15 cellular contexts compared by ENCODE assay signal in the genomic region with DNA sequence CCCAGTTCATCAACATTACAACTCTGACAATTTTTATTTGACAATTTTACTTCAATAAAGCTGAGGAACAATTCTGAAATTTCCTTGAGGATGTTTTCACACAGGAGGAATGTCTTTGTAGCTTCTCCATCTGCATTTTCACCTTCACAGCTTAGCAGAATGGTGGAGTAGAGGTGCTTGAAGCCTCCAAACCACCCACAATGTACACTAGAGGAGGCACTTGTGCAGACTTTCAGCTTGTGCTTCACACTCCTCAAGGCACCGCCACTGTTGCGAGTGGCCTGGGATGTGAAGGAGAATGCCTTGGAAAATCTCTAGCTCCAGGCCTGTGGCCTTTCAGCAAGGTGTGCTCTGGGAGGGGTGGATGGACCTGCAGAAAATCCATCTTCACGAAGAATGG.
"Had no signal": no experiment of that assay in that cellular context is flagged by ENCODE, and none has a peak within 500 bp of the region (broad histone marks: within the 10 kb centered on the region; RNA-seq: fewer than 3 reads in every experiment).

No MANE protein-coding gene starts in this region.

- ATAC-seq: activated T-helper 17 cell treated with anti-CD3 and anti-CD28 coated beads, Interleukin-2, amount 50 U/mL, for 72 hours; lower lobe of right lung had no signal

- H3K36me3 ChIP-seq: lower lobe of right lung, neutrophil, right atrium auricular region, tibial artery, vagina had no signal

- H3K27ac ChIP-seq: lower lobe of right lung, neutrophil, right atrium auricular region, skin epidermis, tibial artery, vagina had no signal

- DNase-seq: activated CD4-positive, alpha-beta T cell treated with anti-CD3 and anti-CD28 coated beads, Interleukin-2, amount 50 U/mL, for 1 hour; activated CD4-positive, CD25-positive, alpha-beta regulatory T cell; activated naive CD4-positive, alpha-beta T cell treated with anti-CD3 and anti-CD28 coated beads, Interleukin-2, amount 50 U/mL, for 16 hours; activated T-cell treated with anti-CD3 and anti-CD28 coated beads for 4 hours; amniotic stem cell; hippocampal formation; lower lobe of right lung; midbrain; naive B cell; tibial artery had no signal

- H3K4me1 ChIP-seq: lower lobe of right lung, right atrium auricular region, tibial artery, vagina had no signal

- H3K27me3 ChIP-seq: neutrophil, right atrium auricular region, tibial artery, vagina had no signal

- H3K4me3 ChIP-seq: lower lobe of right lung, right atrium auricular region, skin epidermis, tibial artery, vagina had no signal
